8 cellular contexts compared by ENCODE assay signal in the genomic region with DNA sequence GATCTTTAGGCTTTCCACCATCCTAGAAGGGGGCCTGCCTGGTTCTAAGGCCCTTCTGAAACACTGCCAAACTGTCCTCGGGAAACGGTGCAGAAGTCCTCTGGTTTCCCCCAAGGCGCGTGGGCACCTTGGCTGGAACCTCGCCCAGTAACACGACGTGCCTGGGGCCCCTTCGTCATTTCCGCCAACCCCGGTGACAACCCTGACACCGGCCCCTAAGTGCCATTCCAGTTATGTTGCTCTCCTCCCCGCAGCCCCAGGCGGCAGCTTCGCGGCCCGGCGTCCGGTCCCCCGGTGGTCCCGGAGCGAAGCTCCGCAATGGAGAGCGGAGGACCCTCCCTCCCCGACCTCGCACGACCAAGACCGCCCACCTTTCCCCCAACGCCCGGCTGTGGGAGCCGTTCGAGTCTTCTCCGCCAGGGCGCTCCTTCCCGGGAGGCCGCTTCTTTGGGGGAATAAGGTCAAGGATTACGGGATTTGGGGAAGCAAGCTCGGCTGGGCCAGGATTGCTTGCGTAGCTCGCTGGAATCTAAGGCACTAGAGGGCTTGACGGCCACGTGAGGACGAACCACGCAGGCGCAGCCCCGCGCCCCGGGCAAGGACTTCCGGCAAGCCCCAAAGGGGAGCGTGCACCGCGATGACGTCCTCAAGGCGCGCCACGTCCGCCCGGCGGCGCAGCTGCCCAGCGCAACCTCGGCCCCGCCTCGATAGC. TPM values are rescaled to one million over a fixed set of nuclear protein-coding genes. Genes with fewer than 3 reads are reported as not detected.
DNase-seq lines count a peak whose midpoint lies in the region; FAIRE-seq and TF ChIP-seq lines count a peak whose summit lies in the region.

No MANE protein-coding gene starts in this region.

- H3K23ac ChIP-seq in H1 (ENCODE audit: insufficient read length) (no peak overlapping the region), mesenchymal stem cell (ENCODE audit: low read length in 2 of 2) (peak overlapping the region in 1 of 2 experiments; percentile 34)

- H3K4me3 ChIP-seq in H1 (ENCODE audit: extremely low read depth in 1 of 4, insufficient read depth in 2 of 4, low read depth in 3 of 4, low read length in 4 of 4) (peak overlapping the region; percentile 76 to 96 (median 87)), mesenchymal stem cell (ENCODE audit: insufficient read depth in 1 of 2, low read depth in 1 of 2, low read length in 2 of 2) (peak overlapping the region; percentile 86 to 98)

- TF ChIP-seq CTCF in GM20000 (IDR thresholded peaks at IDR 0.05; ENCODE audit: extremely low read depth, missing control alignments) = no peak
- TF ChIP-seq CTCF in H1 (IDR thresholded peaks at IDR 0.05; ENCODE audit: control extremely low read depth in 1 of 3, insufficient read depth in 1 of 3, low read depth in 1 of 3, low read length in 3 of 3) = 0 out of 4 replicates have a peak, but pooled peaks of 1 of the 3 experiments have one; percentile 5

- 0 out of 3 replicates have a peak, but pooled peaks of 1 of the 2 experiments have one; percentile 32 for TF ChIP-seq POLR2A in H1 (IDR thresholded peaks at IDR 0.05; ENCODE audit: control extremely low read depth in 1 of 2, low read depth in 2 of 2, low read length in 2 of 2)

- no peaks in the 10 kb centered on the region for H3K27me3 ChIP-seq in H1 (replicated peaks in 1 of 4; ENCODE audit: control insufficient read depth in 3 of 4, extremely low read depth in 1 of 4, insufficient read depth in 3 of 4, low read length in 3 of 4)
- H3K27me3 ChIP-seq in mesenchymal stem cell (ENCODE audit: control insufficient read depth in 1 of 2, insufficient read depth in 1 of 2, low read length in 2 of 2) = no peaks in the 10 kb centered on the region

- peak overlapping the region; percentile 86 for H3K56ac ChIP-seq in H1 (replicated peaks; ENCODE audit: insufficient read length, low read depth, low read length)

- H2AFZ ChIP-seq in H1 (ENCODE audit: low read length) = 0 out of 2 replicates have a peak overlapping the region, but pooled peaks have one; percentile 14
- H2AFZ ChIP-seq in mesenchymal stem cell (ENCODE audit: low read depth, low read length) = no peak overlapping the region

- H3K9me3 ChIP-seq in H1 (ENCODE audit: insufficient read depth in 2 of 2, low read depth in 1 of 2, low read length in 1 of 2) (no peaks in the 10 kb centered on the region), mesenchymal stem cell (ENCODE audit: control insufficient read depth, low read length) (no peaks in the 10 kb centered on the region)

- CTCF ChIA-PET in H1 (lab: Charles Lee; ENCODE audit: partially characterized antibody) = interaction anchor here (1.4 kb wide), 1 partner anchor 49 kb away, joined by 3 read pairs; no protein-coding TSS in a partner anchor

- 3% methylated on average over 44 of the region's 63 CpGs; no CpG with 5 or more reads in 1 of the 2 experiments for whole genome bisulfite sequencing in H1 (ENCODE audit: extremely low coverage in 1 of 2, insufficient coverage in 1 of 2, insufficient read length in 1 of 2, insufficient replicate concordance in 2 of 2, low coverage in 1 of 2, low lambda C conversion rate in 2 of 2, missing lambda C conversion rate in 1 of 2), 2 experiments
- WGBS in mesenchymal stem cell = 0% methylated on average over 55 of the region's 63 CpGs

- H4K8ac ChIP-seq in H1 (ENCODE audit: extremely low read depth, insufficient read depth, low read length) = peak overlapping the region; percentile 97
- peak overlapping the region; percentile 91 for H4K8ac ChIP-seq in mesenchymal stem cell (ENCODE audit: low read length)

- H3K27ac ChIP-seq in H1 (ENCODE audit: low read depth, low read length) (peak overlapping the region; percentile 96), mesenchymal stem cell (ENCODE audit: low read length, poor library complexity, severe bottlenecking) (peak overlapping the region; percentile 97)

- H4K91ac ChIP-seq in H1 (replicated peaks; ENCODE audit: insufficient read length, low read length) = peak overlapping the region; percentile 25
- H4K91ac ChIP-seq in mesenchymal stem cell (ENCODE audit: low read length) = peak overlapping the region; percentile 75

- POLR2A ChIA-PET in H1 (lab: Charles Lee; ENCODE audit: partially characterized antibody) = interaction anchor here (0.5 to 7.1 kb wide), 18 partner anchors 8 to 353 kb away, joined by 3 to 41 read pairs (median 4); partner anchors contain the start of gene LRRC56

- H2BK15ac ChIP-seq in H1 (ENCODE audit: low read length) (no peak overlapping the region), mesenchymal stem cell (ENCODE audit: low read depth, poor library complexity, severe bottlenecking) (peak overlapping the region; percentile 100)

- H3K9ac ChIP-seq in H1 (replicated peaks in 1 of 4; ENCODE audit: extremely low read depth in 1 of 4, low read depth in 3 of 4, low read length in 3 of 4) = peak overlapping the region; percentile 55 to 86 (median 81)
- H3K9ac ChIP-seq in mesenchymal stem cell (ENCODE audit: low read length) = peak overlapping the region; percentile 100

- peak overlapping the region; percentile 54 to 92 for H3K4me2 ChIP-seq in H1 (ENCODE audit: insufficient read depth in 1 of 2, low read depth in 2 of 2, low read length in 2 of 2)
- peak overlapping the region; percentile 64 for H3K4me2 ChIP-seq in mesenchymal stem cell (ENCODE audit: low read length, poor library complexity, severe bottlenecking)

- TF ChIP-seq EP300 in H1 (IDR thresholded peaks at IDR 0.05; ENCODE audit: borderline replicate concordance in 1 of 2, low read depth in 2 of 2, low read length in 2 of 2) = peak in 1 of 2 experiments; percentile 75; a peak in 1 of 3 replicates

- H4K5ac ChIP-seq in H1 (ENCODE audit: insufficient read length, low read depth, low read length) = peak overlapping the region; percentile 59

- H2BK5ac ChIP-seq in H1 (ENCODE audit: low read depth, low read length) (peak overlapping the region; percentile 68), mesenchymal stem cell (ENCODE audit: low read depth, low read length, poor library complexity, severe bottlenecking) (peak overlapping the region; percentile 90)

- H4K20me1 ChIP-seq in H1 (replicated peaks in 1 of 2; ENCODE audit: control insufficient read depth in 1 of 2, insufficient read depth in 2 of 2, low read length in 2 of 2) = peaks cover 0 to 8% of the 10 kb centered on the region in 2 experiments

- H3K14ac ChIP-seq in H1 (ENCODE audit: insufficient read length) (no peak overlapping the region), mesenchymal stem cell (ENCODE audit: low read length in 2 of 2) (peak overlapping the region in 1 of 2 experiments; percentile 86)

- peaks cover 0 to 9% (median 2%) of the 10 kb centered on the region in 4 experiments; a peak in 3 of 7 replicates for H3K4me1 ChIP-seq in H1 (replicated peaks in 1 of 4; ENCODE audit: control insufficient read depth in 3 of 4, insufficient read depth in 4 of 4, low read length in 3 of 4)
- H3K4me1 ChIP-seq in mesenchymal stem cell (ENCODE audit: control insufficient read depth, insufficient read depth, low read depth, low read length) = peaks cover 28% of the 10 kb centered on the region

- peaks cover 0 to 14% of the 10 kb centered on the region in 2 experiments; a peak in 1 of 4 replicates for H3K79me2 ChIP-seq in H1 (ENCODE audit: control insufficient read depth in 1 of 2, insufficient read depth in 2 of 2, low read length in 2 of 2)

- peaks cover 8% of the 10 kb centered on the region for H3K23me2 ChIP-seq in H1 (ENCODE audit: low read depth, low read length)

- H3K79me1 ChIP-seq in H1 (ENCODE audit: low read depth, low read length) (peaks cover 2% of the 10 kb centered on the region; the same call in 1 of the 2 replicates), mesenchymal stem cell (replicated peaks; ENCODE audit: low read length, poor library complexity, severe bottlenecking) (peaks cover 39% of the 10 kb centered on the region)

- peak overlapping the region; percentile 78 for H3K18ac ChIP-seq in H1 (ENCODE audit: extremely low read depth, low read length)
- H3K18ac ChIP-seq in mesenchymal stem cell (ENCODE audit: low read depth in 1 of 2, low read length in 2 of 2) = peak overlapping the region; percentile 84 to 98

- H3K4ac ChIP-seq in H1 (replicated peaks; ENCODE audit: insufficient read length, low read depth, low read length) = no peak overlapping the region
- H3K4ac ChIP-seq in mesenchymal stem cell (ENCODE audit: low read depth in 1 of 2, low read length in 2 of 2) = peak overlapping the region; percentile 64 to 93

- FAIRE-seq in H1 (lab: Jason Lieb, UNC) = peak; percentile 52

- H2BK120ac ChIP-seq in H1 (replicated peaks; ENCODE audit: low read depth, low read length) = no peak overlapping the region
- peak overlapping the region; percentile 88 for H2BK120ac ChIP-seq in mesenchymal stem cell (ENCODE audit: low read depth, low read length)

- H2AK5ac ChIP-seq in H1 (ENCODE audit: low read depth, low read length) (no peak overlapping the region), mesenchymal stem cell (ENCODE audit: low read length, severe bottlenecking) (no peak overlapping the region)

- no peak for TF ChIP-seq RAD21 in H1 (IDR thresholded peaks at IDR 0.05 in 1 of 2, conservative IDR thresholded peaks at IDR 0.05 in 1 of 2; ENCODE audit: low read depth in 2 of 2, low read length in 2 of 2)

- H2BK12ac ChIP-seq in H1 (ENCODE audit: low read depth, low read length) = 0 out of 2 replicates have a peak overlapping the region, but pooled peaks have one; percentile 55
- H2BK12ac ChIP-seq in mesenchymal stem cell (ENCODE audit: low read length in 2 of 2) = no peak overlapping the region

- no peak overlapping the region for H2BK20ac ChIP-seq in H1 (ENCODE audit: low read length)

- H3K36me3 ChIP-seq in H1 (ENCODE audit: control insufficient read depth in 2 of 4, insufficient read depth in 4 of 4, low read length in 3 of 4) = peaks cover 0 to 3% (median 0%) of the 10 kb centered on the region in 4 experiments; a peak in 3 of 8 replicates
- peaks cover 23 to 45% of the 10 kb centered on the region in 2 experiments for H3K36me3 ChIP-seq in mesenchymal stem cell (ENCODE audit: control insufficient read depth in 1 of 2, insufficient read depth in 2 of 2, low read depth in 1 of 2, low read length in 2 of 2)

- DNase-seq in COLO668 (lab: John Stamatoyannopoulos, UW; ENCODE audit: unreplicated experiment) (peak; percentile 87), GM20000 (ENCODE audit: low spot score) (peak; percentile 99), HT-29 (ENCODE audit: low spot score) (peak; percentile 98), H1 (ENCODE audit: low read depth in 1 of 2, low spot score in 2 of 2) (peak; percentile 91 to 98), mesenchymal stem cell (peak; percentile 97)
- peak; percentile 95 for DNase-seq in NK-92 treated with Interleukin-12 subunit alpha and Interleukin-12 subunit beta, amount 100 ng/mL, for 24 hours (lab: John Stamatoyannopoulos, UW)
- DNase-seq in activated CD8-positive, alpha-beta memory T cell treated with anti-CD3 and anti-CD28 coated beads for 48 hours (ENCODE audit: low read depth in 2 of 3, low spot score in 2 of 3) = peak; percentile 73 to 97 (median 94)
- DNase-seq in stimulated activated CD8-positive, alpha-beta memory T cell treated with anti-CD3 and anti-CD28 coated beads, Interleukin-12 subunit alpha, Interleukin-12 subunit beta, amount 100 ng/mL, for 24 hours (ENCODE audit: extremely low read depth) = peak; percentile 93

RNA-seq across cellular contexts. Expression of gene RNH1, which starts 0.6 kb away (rescaled TPM):
- total RNA-seq in HT-29 (2014; rRNA removed; shearing (Covaris generic)) = 470 and 513 TPM in 2 replicates
- 49.8 and 53.4 TPM in 2 replicates for total RNA-seq in H1 (2021; fragmentation: NEBNext Ultra II Directional; extraction: Animal tissue kit (Norgen Biotek cat#: 25700))
- polyA plus RNA-seq in H1 (2011; rRNA removed) = 48.7 and 86.4 TPM in 2 replicates
- 60.1 TPM for polyA plus RNA-seq in H1 (2011; cell fraction: cytosol; rRNA removed)
- polyA plus RNA-seq in H1 (2011; cell fraction: nucleus; rRNA removed) = 139 TPM
- 36.0 to 56.2 TPM (median 54.7 TPM) in 4 replicates for polyA plus RNA-seq in H1 (2012, experiment 1 of 2)
- polyA plus RNA-seq in H1 (2012, experiment 2 of 2) = 56.3 TPM
- polyA plus RNA-seq in H1 (2013, experiment 1 of 2) = 29.5 TPM
- 27.5 TPM for polyA plus RNA-seq in H1 (2013, experiment 2 of 2)
- polyA minus RNA-seq in H1 (2011; rRNA and poly(A)+ RNA removed) = 29.0 and 44.4 TPM in 2 replicates
- 38.3 TPM for polyA minus RNA-seq in H1 (2011; cell fraction: cytosol; rRNA and poly(A)+ RNA removed)
- 63.2 TPM for polyA minus RNA-seq in H1 (2011; cell fraction: nucleus; rRNA and poly(A)+ RNA removed)
- 114 TPM for polyA plus RNA-seq in mesenchymal stem cell (2013, experiment 1 of 2)
- polyA plus RNA-seq in mesenchymal stem cell (2013, experiment 2 of 2) = 114 TPM

RNA-seq across cellular contexts. Expression of gene HRAS, which starts 29.0 kb away (rescaled TPM):
- total RNA-seq in HT-29 (2014; rRNA removed; shearing (Covaris generic)) = 217 and 259 TPM in 2 replicates
- 54.7 and 60.9 TPM in 2 replicates for total RNA-seq in H1 (2021; fragmentation: NEBNext Ultra II Directional; extraction: Animal tissue kit (Norgen Biotek cat#: 25700))
- polyA plus RNA-seq in H1 (2011; rRNA removed) = 44.3 and 63.4 TPM in 2 replicates
- polyA plus RNA-seq in H1 (2011; cell fraction: cytosol; rRNA removed) = 47.4 TPM
- 117 TPM for polyA plus RNA-seq in H1 (2011; cell fraction: nucleus; rRNA removed)
- polyA plus RNA-seq in H1 (2012, experiment 1 of 2) = 63.6 to 78.2 TPM (median 69.2 TPM) in 4 replicates
- 56.3 TPM for polyA plus RNA-seq in H1 (2012, experiment 2 of 2)
- polyA plus RNA-seq in H1 (2013, experiment 1 of 2) = 25.7 TPM
- polyA plus RNA-seq in H1 (2013, experiment 2 of 2) = 26.0 TPM
- 28.2 and 33.1 TPM in 2 replicates for polyA minus RNA-seq in H1 (2011; rRNA and poly(A)+ RNA removed)
- polyA minus RNA-seq in H1 (2011; cell fraction: cytosol; rRNA and poly(A)+ RNA removed) = 22.0 TPM
- polyA minus RNA-seq in H1 (2011; cell fraction: nucleus; rRNA and poly(A)+ RNA removed) = 21.5 TPM
- polyA plus RNA-seq in mesenchymal stem cell (2013, experiment 1 of 2) = 41.9 TPM
- 42.6 TPM for polyA plus RNA-seq in mesenchymal stem cell (2013, experiment 2 of 2)

RNA-seq across cellular contexts. Expression of gene LRRC56, which starts 30.9 kb away (rescaled TPM):
- total RNA-seq in HT-29 (2014; rRNA removed; shearing (Covaris generic)) = 8.1 and 10.0 TPM in 2 replicates
- 1.9 and 2.1 TPM in 2 replicates for total RNA-seq in H1 (2021; fragmentation: NEBNext Ultra II Directional; extraction: Animal tissue kit (Norgen Biotek cat#: 25700))
- 0.94 and 1.6 TPM in 2 replicates for polyA plus RNA-seq in H1 (2011; rRNA removed)
- polyA plus RNA-seq in H1 (2011; cell fraction: cytosol; rRNA removed) = 1.9 TPM
- 8.4 TPM for polyA plus RNA-seq in H1 (2011; cell fraction: nucleus; rRNA removed)
- 1.2 to 1.8 TPM (median 1.6 TPM) in 4 replicates for polyA plus RNA-seq in H1 (2012, experiment 1 of 2)
- 0.70 TPM for polyA plus RNA-seq in H1 (2012, experiment 2 of 2)
- 0.71 TPM for polyA plus RNA-seq in H1 (2013, experiment 1 of 2)
- 0.75 TPM for polyA plus RNA-seq in H1 (2013, experiment 2 of 2)
- 0.68 and 0.88 TPM in 2 replicates for polyA minus RNA-seq in H1 (2011; rRNA and poly(A)+ RNA removed)
- polyA minus RNA-seq in H1 (2011; cell fraction: cytosol; rRNA and poly(A)+ RNA removed) = 0.88 TPM
- 2.4 TPM for polyA minus RNA-seq in H1 (2011; cell fraction: nucleus; rRNA and poly(A)+ RNA removed)
- polyA plus RNA-seq in mesenchymal stem cell (2013, experiment 1 of 2) = 1.2 TPM
- polyA plus RNA-seq in mesenchymal stem cell (2013, experiment 2 of 2) = 1.2 TPM

RNA-seq across cellular contexts. Expression of gene LMNTD2, which starts 54.1 kb away (rescaled TPM):
- 5.3 and 6.9 TPM in 2 replicates for total RNA-seq in HT-29 (2014; rRNA removed; shearing (Covaris generic))
- 2.6 and 3.1 TPM in 2 replicates for total RNA-seq in H1 (2021; fragmentation: NEBNext Ultra II Directional; extraction: Animal tissue kit (Norgen Biotek cat#: 25700))
- polyA plus RNA-seq in H1 (2011; rRNA removed) = 1.6 and 3.6 TPM in 2 replicates
- 1.8 TPM for polyA plus RNA-seq in H1 (2011; cell fraction: cytosol; rRNA removed)
- polyA plus RNA-seq in H1 (2011; cell fraction: nucleus; rRNA removed) = 18.4 TPM
- 1.6 to 3.8 TPM (median 2.2 TPM) in 4 replicates for polyA plus RNA-seq in H1 (2012, experiment 1 of 2)
- 1.0 TPM for polyA plus RNA-seq in H1 (2012, experiment 2 of 2)
- polyA plus RNA-seq in H1 (2013, experiment 1 of 2) = 1.7 TPM
- 1.7 TPM for polyA plus RNA-seq in H1 (2013, experiment 2 of 2)
- 0.29 and 0.38 TPM in 2 replicates for polyA minus RNA-seq in H1 (2011; rRNA and poly(A)+ RNA removed)
- 1.0 TPM for polyA minus RNA-seq in H1 (2011; cell fraction: cytosol; rRNA and poly(A)+ RNA removed)
- 3.9 TPM for polyA minus RNA-seq in H1 (2011; cell fraction: nucleus; rRNA and poly(A)+ RNA removed)
- 0.46 TPM for polyA plus RNA-seq in mesenchymal stem cell (2013, experiment 1 of 2)
- 0.67 TPM for polyA plus RNA-seq in mesenchymal stem cell (2013, experiment 2 of 2)

RNA-seq across cellular contexts. Expression of gene RASSF7, which starts 54.4 kb away (rescaled TPM):
- 515 and 552 TPM in 2 replicates for total RNA-seq in HT-29 (2014; rRNA removed; shearing (Covaris generic))
- 20.6 and 22.3 TPM in 2 replicates for total RNA-seq in H1 (2021; fragmentation: NEBNext Ultra II Directional; extraction: Animal tissue kit (Norgen Biotek cat#: 25700))
- polyA plus RNA-seq in H1 (2011; rRNA removed) = 43.9 and 60.6 TPM in 2 replicates
- polyA plus RNA-seq in H1 (2011; cell fraction: cytosol; rRNA removed) = 52.5 TPM
- 130 TPM for polyA plus RNA-seq in H1 (2011; cell fraction: nucleus; rRNA removed)
- polyA plus RNA-seq in H1 (2012, experiment 1 of 2) = 13.9 to 27.0 TPM (median 25.1 TPM) in 4 replicates
- polyA plus RNA-seq in H1 (2012, experiment 2 of 2) = 16.0 TPM
- 16.2 TPM for polyA plus RNA-seq in H1 (2013, experiment 1 of 2)
- polyA plus RNA-seq in H1 (2013, experiment 2 of 2) = 15.3 TPM
- polyA minus RNA-seq in H1 (2011; rRNA and poly(A)+ RNA removed) = 4.3 and 7.4 TPM in 2 replicates
- 14.5 TPM for polyA minus RNA-seq in H1 (2011; cell fraction: cytosol; rRNA and poly(A)+ RNA removed)
- polyA minus RNA-seq in H1 (2011; cell fraction: nucleus; rRNA and poly(A)+ RNA removed) = 19.7 TPM
- polyA plus RNA-seq in mesenchymal stem cell (2013, experiment 1 of 2) = 3.2 TPM
- 2.3 TPM for polyA plus RNA-seq in mesenchymal stem cell (2013, experiment 2 of 2)

Comparison
In these comparisons a context has a peak if more than half of its experiments do, and no peak if none do; other contexts are left out.
1. Peak in every context shown above with its lines: DNase-seq, H3K4me3 ChIP-seq and H3K27ac ChIP-seq.